21 cellular contexts compared by ENCODE assay signal in the genomic region with DNA sequence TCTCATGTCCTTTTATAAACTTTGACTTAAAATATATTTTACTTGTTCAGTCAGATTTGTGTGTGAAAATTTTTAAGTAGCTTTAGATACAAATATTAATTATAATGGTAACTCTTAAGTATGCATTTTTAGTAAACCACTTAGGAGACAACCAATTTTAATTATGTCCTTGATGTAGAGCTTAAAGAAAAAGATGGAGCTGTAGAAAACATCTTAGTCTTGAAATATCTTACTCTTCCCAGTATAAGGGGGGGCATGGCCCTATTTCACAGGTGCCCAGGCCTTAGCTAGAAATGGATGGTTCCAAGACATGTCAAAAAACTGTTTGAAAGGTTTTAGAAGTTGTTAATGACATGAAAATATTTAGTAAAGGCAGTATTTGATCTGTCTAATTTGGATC. TPM values are rescaled to one million over a fixed set of nuclear protein-coding genes. Genes with fewer than 3 reads are reported as not detected.
DNase-seq lines count a peak whose midpoint lies in the region; ATAC-seq, FAIRE-seq and TF ChIP-seq lines count a peak whose summit lies in the region.
"Had no signal": no experiment of that assay in that cellular context is flagged by ENCODE, and none has a peak within 500 bp of the region (broad histone marks: within the 10 kb centered on the region; RNA-seq: fewer than 3 reads in every experiment).

No MANE protein-coding gene starts in this region.

- no peaks in the 10 kb centered on the region for H3K79me1 ChIP-seq in mesendoderm (ENCODE audit: low read length)

- RAD21 ChIA-PET in GM12878 (lab: Charles Lee; ENCODE audit: unreplicated experiment), result interaction anchor here (1.1 to 2.0 kb wide), 6 partner anchors 17 to 93 kb away, joined by 4 to 9 read pairs (median 6); partner anchors contain the start of gene DMAC2

- peak overlapping the region; percentile 68 for H3K4me2 ChIP-seq in Loucy (ENCODE audit: low read depth, low read length, poor library complexity, severe bottlenecking)
- peak overlapping the region; percentile 97 for H3K4me2 ChIP-seq in GM12878 (ENCODE audit: control insufficient read depth, insufficient read depth)
- no peak overlapping the region for H3K4me2 ChIP-seq in mesendoderm (ENCODE audit: low read length)

- peaks cover 98% of the 10 kb centered on the region for H3K4me1 Mint-ChIP-seq in activated T-cell treated with anti-CD3 and anti-CD28 coated beads, Interleukin-2, amount 50 U/mL, for 72 hours (ENCODE audit: low read depth)
- peaks cover 81% of the 10 kb centered on the region for H3K4me1 Mint-ChIP-seq in stimulated activated memory B cell treated with anti-CD40 and anti-IgM and Interleukin-4, amounts not matched to agents 10 μg/mL and 1 μg/mL and 100 μg/mL, for 72 hours

- peaks cover 5% of the 10 kb centered on the region for H3K27me3 Mint-ChIP-seq in activated T-cell treated with anti-CD3 and anti-CD28 coated beads, Interleukin-2, amount 50 U/mL, for 72 hours (ENCODE audit: low read depth)
- H3K27me3 Mint-ChIP-seq in stimulated activated memory B cell treated with anti-CD40 and anti-IgM and Interleukin-4, amounts not matched to agents 10 μg/mL and 1 μg/mL and 100 μg/mL, for 72 hours, result no peaks in the 10 kb centered on the region
- H3K27me3 Mint-ChIP-seq: activated B cell treated with CpG ODN at 0.5 μM for 24 hours, IgD-negative memory B cell had no signal

- H2BK5ac ChIP-seq in mesendoderm (ENCODE audit: low read length), result no peak overlapping the region

- no peak overlapping the region for H2BK15ac ChIP-seq in mesendoderm (replicated peaks; ENCODE audit: low read depth)

- H2AK5ac ChIP-seq in mesendoderm (ENCODE audit: low read length), result no peak overlapping the region

- no peak overlapping the region for H4K8ac ChIP-seq in mesendoderm (ENCODE audit: low read depth, low read length)

- H2AFZ ChIP-seq in Loucy (ENCODE audit: low read length), result no peak overlapping the region
- H2AFZ ChIP-seq in GM12878 (ENCODE audit: control insufficient read depth, low read depth, low read length), result no peak overlapping the region

- POLR2A ChIA-PET in GM12878 (lab: Charles Lee), result interaction anchor here (1.0 to 1.5 kb wide), 2 partner anchors 18 to 755 kb away, joined by 3 to 4 read pairs; partner anchors contain the start of gene RAB4B

- in situ Hi-C loops in GM12878 (cut with MboI), result loop anchor here (10.0 kb wide), 1 partner anchor 88 kb away; the partner anchor contains the start of gene ERICH4

- H3K9me3 Mint-ChIP-seq in activated T-cell treated with anti-CD3 and anti-CD28 coated beads, Interleukin-2, amount 50 U/mL, for 72 hours, result peaks cover 7 to 12% of the 10 kb centered on the region in 2 donors
- peaks cover 17% of the 10 kb centered on the region for H3K9me3 Mint-ChIP-seq in stimulated activated memory B cell treated with anti-CD40 and anti-IgM and Interleukin-4, amounts not matched to agents 10 μg/mL and 1 μg/mL and 100 μg/mL, for 72 hours
- H3K9me3 Mint-ChIP-seq: type B pancreatic cell had no signal

- H3K9ac ChIP-seq in Loucy (ENCODE audit: low read depth, low read length, poor library complexity, severe bottlenecking) (peak overlapping the region; percentile 60), GM12878 (ENCODE audit: control insufficient read depth, insufficient read depth, low read length) (peak overlapping the region; percentile 71; the same call in 1 of the 2 replicates), mesendoderm (ENCODE audit: low read length) (no peak overlapping the region)

- no peak for TF ChIP-seq EP300 in GM12878 (IDR thresholded peaks at IDR 0.05; ENCODE audit: borderline replicate concordance in 1 of 2, control insufficient read depth in 1 of 2, low read depth in 2 of 2, low read length in 2 of 2)

- peak overlapping the region; percentile 87 to 91 for H3K4me3 Mint-ChIP-seq in activated T-cell treated with anti-CD3 and anti-CD28 coated beads, Interleukin-2, amount 50 U/mL, for 72 hours
- no peak overlapping the region for H3K4me3 Mint-ChIP-seq in stimulated activated memory B cell treated with anti-CD40 and anti-IgM and Interleukin-4, amounts not matched to agents 10 μg/mL and 1 μg/mL and 100 μg/mL, for 72 hours
- H3K4me3 Mint-ChIP-seq: type B pancreatic cell had no signal

- no peak overlapping the region for H3K23ac ChIP-seq in mesendoderm (ENCODE audit: low read length)

- no TSS peak for BruUV-seq in GM12878 (replicated peaks; lab: Mats Ljungman, UMichigan)

- H3K27ac Mint-ChIP-seq in activated T-cell treated with anti-CD3 and anti-CD28 coated beads, Interleukin-2, amount 50 U/mL, for 72 hours, result peak overlapping the region; percentile 94
- H3K27ac Mint-ChIP-seq in stimulated activated memory B cell treated with anti-CD40 and anti-IgM and Interleukin-4, amounts not matched to agents 10 μg/mL and 1 μg/mL and 100 μg/mL, for 72 hours, result peak overlapping the region; percentile 92
- H3K27ac Mint-ChIP-seq: type B pancreatic cell had no signal

- TF ChIP-seq RAD21 in GM12878 (IDR thresholded peaks at IDR 0.05; ENCODE audit: insufficient read depth, low read depth, low read length), result no peak

- H4K20me1 ChIP-seq in Loucy (ENCODE audit: insufficient read depth, low read length, poor library complexity, severe bottlenecking) (no peaks in the 10 kb centered on the region), GM12878 (ENCODE audit: control insufficient read depth, insufficient read depth) (no peaks in the 10 kb centered on the region)

- H2BK120ac ChIP-seq in mesendoderm (ENCODE audit: low read depth, low read length), result no peak overlapping the region

- no peak overlapping the region for H4K5ac ChIP-seq in mesendoderm (ENCODE audit: low read length)

- no peak for FAIRE-seq in GM12878 (lab: Jason Lieb, UNC)

- H3K4ac ChIP-seq in mesendoderm (ENCODE audit: low read depth, low read length), result no peak overlapping the region

- H3K27me3 ChIP-seq in Loucy (ENCODE audit: insufficient read depth, low read length, poor library complexity, severe bottlenecking) (peaks cover 21% of the 10 kb centered on the region), GM12878 (replicated peaks in 1 of 2; ENCODE audit: control insufficient read depth in 2 of 2, insufficient read depth in 2 of 2, low read length in 1 of 2) (no peaks in the 10 kb centered on the region), mesendoderm (ENCODE audit: insufficient read depth, low read length, poor library complexity) (no peaks in the 10 kb centered on the region)
- H3K27me3 ChIP-seq: brain microvascular endothelial cell had no signal

- ATAC-seq in activated T-cell treated with anti-CD3 and anti-CD28 coated beads, Interleukin-2, amount 50 U/mL, for 72 hours (replicated peaks in 1 of 2), result no peak
- ATAC-seq in GM12878 (no peak), HG03571 (IDR thresholded peaks at IDR 0.05; ENCODE audit: unreplicated experiment) (no peak), HG02623 (IDR thresholded peaks at IDR 0.05; ENCODE audit: unreplicated experiment) (no peak)
- ATAC-seq in stimulated activated memory B cell treated with anti-CD40 and anti-IgM and Interleukin-4, amounts not matched to agents 10 μg/mL and 1 μg/mL and 100 μg/mL, for 72 hours, result no peak

- peak overlapping the region; percentile 76 for H3K27ac ChIP-seq in GM12878 (ENCODE audit: control insufficient read depth, insufficient read depth)
- no peak overlapping the region for H3K27ac ChIP-seq in mesendoderm (ENCODE audit: low read depth, low read length)
- H3K27ac ChIP-seq: brain microvascular endothelial cell had no signal

- SMC1A ChIA-PET in GM12878 (lab: Charles Lee; ENCODE audit: uncharacterized antibody, unreplicated experiment), result interaction anchor here (0.8 to 2.2 kb wide), 12 partner anchors 11 to 82 kb away, joined by 3 to 17 read pairs (median 4); no protein-coding TSS in a partner anchor

- H3K4me3 ChIP-seq in Loucy (ENCODE audit: low read length, poor library complexity, severe bottlenecking) (peak overlapping the region; percentile 72), GM12878 (0 out of 2 replicates have a peak overlapping the region, but pooled peaks have one; percentile 65), mesendoderm (ENCODE audit: low read length) (no peak overlapping the region)
- H3K4me3 ChIP-seq: mucosa of descending colon had no signal

- CTCF ChIA-PET in GM12878 (lab: Yijun Ruan, JAX), result interaction anchor here (0.9 to 3.6 kb wide), 9 partner anchors 9 to 103 kb away, joined by 3 to 41 read pairs (median 4); partner anchors contain the start of gene DMAC2

- intact Hi-C loops in GM12878 (cut with micrococcal nuclease; ENCODE audit: unreplicated experiment), result no loop called here

- DNase-seq in activated T-cell treated with anti-CD3 and anti-CD28 coated beads, Interleukin-2, amount 50 U/mL, for 72 hours, result no peak
- DNase-seq in activated T-cell treated with anti-CD3 and anti-CD28 coated beads, Interleukin-2, amount 50 U/mL, for 48 hours, result no peak
- DNase-seq in GM12878 (ENCODE audit: low read depth, low spot score), result no peak
- DNase-seq in mesendoderm, result no peak
- DNase-seq: activated B cell treated with CpG ODN at 0.5 μM for 24 hours, brain microvascular endothelial cell, HCEC 1CT, mucosa of descending colon, NCI-H1048, NCI-H510A treated with DMSO at 0.1 percent for 48 hours, nucleus accumbens, SW 1271 had no signal

- no peaks in the 10 kb centered on the region for H3K9me2 ChIP-seq in Loucy (replicated peaks; ENCODE audit: low read depth, low read length)

- H3K56ac ChIP-seq in mesendoderm (ENCODE audit: low read length), result no peak overlapping the region

- no peaks in the 10 kb centered on the region for H3K36me3 ChIP-seq in Loucy (ENCODE audit: insufficient read depth, low read length)
- no peaks in the 10 kb centered on the region for H3K36me3 ChIP-seq in GM12878 (ENCODE audit: control insufficient read depth in 2 of 2, insufficient read depth in 2 of 2, low read length in 1 of 2)
- no peaks in the 10 kb centered on the region for H3K36me3 ChIP-seq in mesendoderm (ENCODE audit: control insufficient read depth, insufficient read depth, low read length)
- H3K36me3 ChIP-seq: brain microvascular endothelial cell, gastroesophageal sphincter had no signal

- H3K79me2 ChIP-seq in Loucy (ENCODE audit: insufficient read depth, low read length) (0 out of 2 replicates have a peak, but pooled peaks cover 3% of the 10 kb centered on the region), GM12878 (ENCODE audit: control insufficient read depth, insufficient read depth, low read length) (peaks cover 6% of the 10 kb centered on the region), mesendoderm (ENCODE audit: control insufficient read depth, insufficient read depth, low read length) (no peaks in the 10 kb centered on the region)

- H3K4me1 ChIP-seq in Loucy (ENCODE audit: insufficient read depth, low read length, poor library complexity, severe bottlenecking) (peaks cover 41% of the 10 kb centered on the region), GM12878 (ENCODE audit: control insufficient read depth, insufficient read depth, low read length) (peaks cover 58% of the 10 kb centered on the region), mesendoderm (ENCODE audit: control insufficient read depth, low read depth, low read length) (no peaks in the 10 kb centered on the region)

- TF ChIP-seq CTCF in Loucy (conservative IDR thresholded peaks at IDR 0.05; ENCODE audit: low read length) (no peak), GM12878 (IDR thresholded peaks at IDR 0.05 in 2 of 3, conservative IDR thresholded peaks at IDR 0.05 in 1 of 3; ENCODE audit: control insufficient read depth in 2 of 3, extremely low read depth in 1 of 3, insufficient read depth in 1 of 3, low read depth in 3 of 3, low read length in 3 of 3) (no peak)

- H3F3A ChIP-seq in Loucy (ENCODE audit: low read depth), result no peaks in the 10 kb centered on the region

- no peaks in the 10 kb centered on the region for H3K9me3 ChIP-seq in Loucy (ENCODE audit: insufficient read depth, low read depth, low read length)
- peaks cover 25% of the 10 kb centered on the region for H3K9me3 ChIP-seq in GM12878 (replicated peaks; ENCODE audit: control insufficient read depth, insufficient read depth, low read length)
- H3K9me3 ChIP-seq: gastroesophageal sphincter, mucosa of descending colon had no signal

- no peak for TF ChIP-seq POLR2A in GM12878 (IDR thresholded peaks at IDR 0.05; ENCODE audit: low read depth, low read length)

- no peak overlapping the region for H3K18ac ChIP-seq in mesendoderm (ENCODE audit: low read length)

- peaks cover 14 to 25% of the 10 kb centered on the region in 2 donors for H3K36me3 Mint-ChIP-seq in activated T-cell treated with anti-CD3 and anti-CD28 coated beads, Interleukin-2, amount 50 U/mL, for 72 hours (ENCODE audit: insufficient read depth in 2 of 2)
- H3K36me3 Mint-ChIP-seq in stimulated activated memory B cell treated with anti-CD40 and anti-IgM and Interleukin-4, amounts not matched to agents 10 μg/mL and 1 μg/mL and 100 μg/mL, for 72 hours, result peaks cover 25% of the 10 kb centered on the region
- H3K36me3 Mint-ChIP-seq: type B pancreatic cell had no signal

RNA-seq across cellular contexts. Expression of gene CEACAM21, which starts 43.4 kb away (rescaled TPM):
- total RNA-seq in activated T-cell treated with anti-CD3 and anti-CD28 coated beads, Interleukin-2, amount 50 U/mL, for 72 hours, result 10 to 100 TPM; 38.4 to 41.7 TPM
- 11.6 and 13.1 TPM in 2 replicates for total RNA-seq in GM12878 (2013; cell fraction: nucleolus; rRNA removed)
- total RNA-seq in GM12878 (2014; rRNA removed), result 4.6 and 7.0 TPM in 2 replicates
- total RNA-seq in GM12878 (2014; rRNA removed; fragmentation: Illumina TruSeq; extraction: Trizol), result 5.4 and 7.2 TPM in 2 replicates
- 13.5 and 13.6 TPM in 2 replicates for total RNA-seq in GM12878 (2021)
- polyA plus RNA-seq in GM12878 (2011; ENCODE audit: low read depth), result 5.9 TPM
- 1.4 and 2.7 TPM in 2 replicates for polyA plus RNA-seq in GM12878 (2011; rRNA removed)
- 5.0 and 5.7 TPM in 2 replicates for polyA plus RNA-seq in GM12878 (2011; cell fraction: cytosol; rRNA removed)
- polyA plus RNA-seq in GM12878 (2011; cell fraction: nucleus; rRNA removed), result 6.1 and 7.6 TPM in 2 replicates
- polyA plus RNA-seq in GM12878 (2012), result 21.6 and 37.4 TPM in 2 replicates
- polyA plus RNA-seq in GM12878 (2014; fragmentation: Illumina TruSeq; extraction: Trizol), result 5.0 and 9.0 TPM in 2 replicates
- polyA plus RNA-seq in GM12878 (2014; fragmentation: Nextera tagmentation; extraction: Ambion mirVana), result 1 to 10 TPM in 1 of 2 experiments, under 1 TPM in 1; 0.87 to 1.0 TPM
- polyA plus RNA-seq in GM12878 (2014; rRNA removed), result 10.0 and 12.4 TPM in 2 replicates
- polyA plus RNA-seq in GM12878 (2016; fragmentation: Nextera tagmentation; extraction: Ambion mirVana), result 10 to 100 TPM; 12.1 to 12.5 TPM
- polyA minus RNA-seq in GM12878 (2011; rRNA and poly(A)+ RNA removed), result 1.5 and 5.0 TPM in 2 replicates
- polyA minus RNA-seq in GM12878 (2011; cell fraction: cytosol; rRNA and poly(A)+ RNA removed), result 3.2 TPM in 1 of 2 replicates, not detected in the other
- 1.7 and 2.0 TPM in 2 replicates for polyA minus RNA-seq in GM12878 (2011; cell fraction: nucleus; rRNA and poly(A)+ RNA removed)
- 0.17 TPM for polyA plus RNA-seq in mesendoderm (2013, experiment 1 of 2)
- 0.08 TPM for polyA plus RNA-seq in mesendoderm (2013, experiment 2 of 2)
- total RNA-seq: Daoy, epithelial cell of proximal tubule had no signal
